8 cellular contexts compared by ENCODE assay signal in the genomic region with DNA sequence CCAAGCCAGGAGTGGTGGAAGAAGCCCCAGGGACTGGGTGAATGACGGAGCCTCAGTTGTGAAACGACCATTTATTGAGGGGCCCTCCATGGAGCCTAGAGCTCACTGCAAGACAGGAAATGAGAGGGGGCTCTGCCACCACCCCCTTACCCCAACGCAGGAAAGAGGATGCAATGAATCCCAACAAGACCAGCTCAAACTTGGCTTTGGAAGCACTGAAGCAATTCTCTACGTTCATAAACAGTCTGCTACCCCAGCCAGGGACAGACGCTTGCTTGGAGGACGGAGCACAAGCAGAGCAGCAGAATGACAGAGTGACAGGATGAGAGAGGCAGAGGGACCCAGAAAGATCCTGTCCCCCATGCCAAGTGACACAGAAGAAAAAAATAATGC. TPM values are rescaled to one million over a fixed set of nuclear protein-coding genes. Genes with fewer than 3 reads are reported as not detected.
DNase-seq lines count a peak whose midpoint lies in the region; ATAC-seq and TF ChIP-seq lines count a peak whose summit lies in the region.

No MANE protein-coding gene starts in this region.

- peaks cover 24% of the 10 kb centered on the region for H3F3A ChIP-seq in MM.1S (ENCODE audit: insufficient read depth, low read length)

- no peaks in the 10 kb centered on the region for H3K36me3 ChIP-seq in BJ (ENCODE audit: control insufficient read depth, insufficient read depth, low read length)
- no peaks in the 10 kb centered on the region for H3K36me3 ChIP-seq in MM.1S (replicated peaks; ENCODE audit: insufficient read depth, low read length)
- no peaks in the 10 kb centered on the region for H3K36me3 ChIP-seq in duodenal mucosa (ENCODE audit: control insufficient read depth in 1 of 2, insufficient read depth in 2 of 2, low read length in 2 of 2)

- peaks cover 50% of the 10 kb centered on the region for H3K79me2 ChIP-seq in MM.1S (ENCODE audit: low read length)

- H2AFZ ChIP-seq in MM.1S (ENCODE audit: low read length): no peak overlapping the region

- H3K4me3 ChIP-seq in BJ (ENCODE audit: low read depth, low read length): peak overlapping the region; percentile 85
- peak overlapping the region; percentile 92 for H3K4me3 ChIP-seq in MM.1S (ENCODE audit: low read length)
- peak overlapping the region; percentile 70 to 75 for H3K4me3 ChIP-seq in duodenal mucosa (ENCODE audit: low read depth in 1 of 2, low read length in 2 of 2)

- H3K36me3 Mint-ChIP-seq in neural crest cell (ENCODE audit: low read depth): no peaks in the 10 kb centered on the region

- H3K4me1 ChIP-seq in MM.1S (ENCODE audit: low read length) (peaks cover 24% of the 10 kb centered on the region), duodenal mucosa (ENCODE audit: control insufficient read depth in 1 of 2, insufficient read depth in 2 of 2, low read length in 2 of 2) (peaks cover 44 to 47% of the 10 kb centered on the region in 2 donors), foreskin keratinocyte (no peaks in the 10 kb centered on the region)

- H4K20me1 ChIP-seq in MM.1S (ENCODE audit: insufficient read depth, low read length): no peaks in the 10 kb centered on the region

- DNase-seq in BJ (ENCODE audit: low read depth) (no peak), MM.1S (no peak), neural crest cell (ENCODE audit: low read depth, low spot score) (no peak), NCI-H2081 (lab: John Stamatoyannopoulos, UW) (no peak), SW480 (ENCODE audit: low spot score) (no peak), foreskin keratinocyte (no peak)

- POLR2A ChIA-PET in BJ (lab: Charles Lee): interaction anchor here (0.6 kb wide), 1 partner anchor 59 kb away, joined by 3 read pairs; no protein-coding TSS in a partner anchor

- no peaks in the 10 kb centered on the region for H3K9me2 ChIP-seq in MM.1S (replicated peaks; ENCODE audit: insufficient read depth, low read length)

- TF ChIP-seq CTCF in BJ (IDR thresholded peaks at IDR 0.05; ENCODE audit: insufficient read depth, low read depth, low read length): no peak
- TF ChIP-seq CTCF in MM.1S (IDR thresholded peaks at IDR 0.05; ENCODE audit: low read length): no peak
- no peak for TF ChIP-seq CTCF in neural crest cell (conservative IDR thresholded peaks at IDR 0.05)
- TF ChIP-seq CTCF in foreskin keratinocyte (conservative IDR thresholded peaks at IDR 0.05): no peak

- no peaks in the 10 kb centered on the region for H3K27me3 Mint-ChIP-seq in neural crest cell (ENCODE audit: low read depth)

- no peaks in the 10 kb centered on the region for H3K9me3 Mint-ChIP-seq in neural crest cell

- H3K27me3 ChIP-seq in BJ (ENCODE audit: control insufficient read depth, insufficient read depth, low read length): no peaks in the 10 kb centered on the region
- no peaks in the 10 kb centered on the region for H3K27me3 ChIP-seq in MM.1S (replicated peaks; ENCODE audit: insufficient read depth, low read length)
- H3K27me3 ChIP-seq in duodenal mucosa (ENCODE audit: control insufficient read depth in 1 of 2, insufficient read depth in 2 of 2, low read length in 2 of 2): no peaks in the 10 kb centered on the region
- no peaks in the 10 kb centered on the region for H3K27me3 ChIP-seq in foreskin keratinocyte

- H3K9ac ChIP-seq in MM.1S (ENCODE audit: low read length) (peak overlapping the region; percentile 75; the same call in 1 of the 2 replicates), duodenal mucosa (ENCODE audit: low read depth in 1 of 2, low read length in 2 of 2) (peak overlapping the region; percentile 58 to 77)

- H3K4me1 Mint-ChIP-seq in neural crest cell: peaks cover 32% of the 10 kb centered on the region

- H3K27ac ChIP-seq in MM.1S (ENCODE audit: low read length) (no peak overlapping the region), duodenal mucosa (ENCODE audit: low read depth, low read length) (no peak overlapping the region), foreskin keratinocyte (no peak overlapping the region)

- H3K9me3 ChIP-seq in MM.1S (replicated peaks; ENCODE audit: insufficient read depth, low read length) (no peaks in the 10 kb centered on the region), duodenal mucosa (ENCODE audit: control insufficient read depth in 1 of 2, low read length in 2 of 2) (no peaks in the 10 kb centered on the region)

- peak overlapping the region; percentile 97 for H3K4me2 ChIP-seq in MM.1S (ENCODE audit: low read depth, low read length)

- CTCF ChIA-PET in BJ (lab: Yijun Ruan, JAX): interaction anchor here (0.8 to 2.0 kb wide), 6 partner anchors 8 to 236 kb away, joined by 3 to 11 read pairs (median 4); a partner anchor contains a TSS

- no peak for ATAC-seq in HG02798 (IDR thresholded peaks at IDR 0.05; ENCODE audit: poor library complexity, unreplicated experiment)
- ATAC-seq in foreskin keratinocyte: no peak

- H3K4me3 Mint-ChIP-seq in neural crest cell: peak overlapping the region; percentile 96

- no peak overlapping the region for H3K27ac Mint-ChIP-seq in neural crest cell (ENCODE audit: unreplicated experiment)

RNA-seq across cellular contexts. Expression of a gene that starts 1.0 kb away (rescaled TPM):
- polyA plus RNA-seq in BJ (2011; rRNA removed) (15.6 and 35.4 TPM in 2 replicates), foreskin keratinocyte (35.2 and 40.0 TPM in 2 replicates)
- polyA minus RNA-seq in BJ (2011; rRNA and poly(A)+ RNA removed): 19.2 and 27.1 TPM in 2 replicates
- total RNA-seq in neural crest cell (103 TPM in 2 replicates), foreskin keratinocyte (36.0 and 37.1 TPM in 2 replicates)

RNA-seq across cellular contexts. Expression of a gene that starts 19.9 kb away (rescaled TPM):
- polyA plus RNA-seq in BJ (2011; rRNA removed) (8.2 and 11.1 TPM in 2 replicates), foreskin keratinocyte (35.5 and 44.2 TPM in 2 replicates)
- 8.4 and 10.0 TPM in 2 replicates for polyA minus RNA-seq in BJ (2011; rRNA and poly(A)+ RNA removed)
- total RNA-seq in neural crest cell (54.8 and 55.6 TPM in 2 replicates), foreskin keratinocyte (30.4 and 37.9 TPM in 2 replicates)

RNA-seq across cellular contexts. Expression of a gene that starts 26.0 kb away (rescaled TPM):
- polyA plus RNA-seq in BJ (2011; rRNA removed): 7.4 and 9.2 TPM in 2 replicates
- polyA minus RNA-seq in BJ (2011; rRNA and poly(A)+ RNA removed): 7.1 and 7.2 TPM in 2 replicates
- total RNA-seq in neural crest cell: 67.2 and 71.9 TPM in 2 replicates
- total RNA-seq in foreskin keratinocyte: 32.3 and 34.2 TPM in 2 replicates
- polyA plus RNA-seq in foreskin keratinocyte: 39.5 and 40.4 TPM in 2 replicates

RNA-seq across cellular contexts. Expression of a gene that starts 30.9 kb away (rescaled TPM):
- polyA plus RNA-seq in BJ (2011; rRNA removed) (not detected in 2 replicates), foreskin keratinocyte (not detected in 2 replicates)
- polyA minus RNA-seq in BJ (2011; rRNA and poly(A)+ RNA removed): not detected in 2 replicates
- total RNA-seq in neural crest cell (not detected in 2 replicates), foreskin keratinocyte (not detected in 2 replicates)

RNA-seq across cellular contexts. Expression of a gene that starts 43.9 kb away (rescaled TPM):
- polyA plus RNA-seq in BJ (2011; rRNA removed) (0.39 and 0.58 TPM in 2 replicates), foreskin keratinocyte (1.3 and 1.7 TPM in 2 replicates)
- not detected in 2 replicates for polyA minus RNA-seq in BJ (2011; rRNA and poly(A)+ RNA removed)
- total RNA-seq in neural crest cell (0.39 and 0.98 TPM in 2 replicates), foreskin keratinocyte (0.78 and 1.3 TPM in 2 replicates)
